In genomic region chr7:29304756-29305155, GRCh38 we compare ENCODE assay signal across 23 cellular contexts.
DNase-seq lines count a peak whose midpoint lies in the region; ATAC-seq and TF ChIP-seq lines count a peak whose summit lies in the region.
"Had no signal": no experiment of that assay in that cellular context is flagged by ENCODE, and none has a peak within 500 bp of the region (broad histone marks: within the 10 kb centered on the region; RNA-seq: fewer than 3 reads in every experiment).

No MANE protein-coding gene starts in this region.

- ATAC-seq in GM21367 (IDR thresholded peaks at IDR 0.05; ENCODE audit: unreplicated experiment) (no peak), GM18498 (IDR thresholded peaks at IDR 0.05; ENCODE audit: unreplicated experiment) (no peak)
- no peak for ATAC-seq in activated T-helper 17 cell treated with anti-CD3 and anti-CD28 coated beads, Interleukin-2, amount 50 U/mL, for 72 hours (replicated peaks)
- ATAC-seq: T-cell had no signal

- H3K36me3 ChIP-seq in BE2C (no peaks in the 10 kb centered on the region), Karpas-422 (ENCODE audit: insufficient read depth, low read length) (no peaks in the 10 kb centered on the region), endodermal cell (ENCODE audit: control insufficient read depth, insufficient read depth, low read length) (no peaks in the 10 kb centered on the region)

- H3K27ac Mint-ChIP-seq in endodermal cell = no peak overlapping the region
- peak overlapping the region; percentile 87 for H3K27ac Mint-ChIP-seq in nephron progenitor cell
- no peak overlapping the region for H3K27ac Mint-ChIP-seq in activated T-helper 17 cell treated with anti-CD3 and anti-CD28 coated beads, Interleukin-2, amount 50 U/mL, for 72 hours
- H3K27ac Mint-ChIP-seq: CD4-positive, CD25-positive, alpha-beta regulatory T cell; T-cell had no signal

- H3K4me3 Mint-ChIP-seq in endodermal cell (no peak overlapping the region), nephron progenitor cell (no peak overlapping the region)
- no peak overlapping the region for H3K4me3 Mint-ChIP-seq in activated T-helper 17 cell treated with anti-CD3 and anti-CD28 coated beads, Interleukin-2, amount 50 U/mL, for 72 hours
- H3K4me3 Mint-ChIP-seq: CD4-positive, CD25-positive, alpha-beta regulatory T cell; T-cell had no signal

- peaks cover 47% of the 10 kb centered on the region for H3K4me1 Mint-ChIP-seq in endodermal cell
- peaks cover 33% of the 10 kb centered on the region for H3K4me1 Mint-ChIP-seq in nephron progenitor cell
- H3K4me1 Mint-ChIP-seq in activated T-helper 17 cell treated with anti-CD3 and anti-CD28 coated beads, Interleukin-2, amount 50 U/mL, for 72 hours = no peaks in the 10 kb centered on the region
- H3K4me1 Mint-ChIP-seq: CD4-positive, CD25-positive, alpha-beta regulatory T cell; T-cell had no signal

- peaks cover 6% of the 10 kb centered on the region for H3K27me3 Mint-ChIP-seq in endodermal cell (ENCODE audit: insufficient read depth)
- H3K27me3 Mint-ChIP-seq in nephron progenitor cell (ENCODE audit: low read depth, poor library complexity) = peaks cover 11% of the 10 kb centered on the region
- peaks cover under 1% of the 10 kb centered on the region for H3K27me3 Mint-ChIP-seq in activated T-helper 17 cell treated with anti-CD3 and anti-CD28 coated beads, Interleukin-2, amount 50 U/mL, for 72 hours
- H3K27me3 Mint-ChIP-seq: CD4-positive, CD25-positive, alpha-beta regulatory T cell; T-cell had no signal

- no peaks in the 10 kb centered on the region for H3K27me3 ChIP-seq in BE2C
- no peaks in the 10 kb centered on the region for H3K27me3 ChIP-seq in Karpas-422 (ENCODE audit: low read length)
- H3K27me3 ChIP-seq in endodermal cell (ENCODE audit: control insufficient read depth, insufficient read depth, low read length, poor library complexity, severe bottlenecking) = no peaks in the 10 kb centered on the region
- H3K27me3 ChIP-seq: hepatocyte, testis had no signal

- H3K27ac ChIP-seq in Karpas-422 (ENCODE audit: low read length) (peak overlapping the region; percentile 98), endodermal cell (ENCODE audit: low read depth, low read length) (peak overlapping the region; percentile 21)
- H3K27ac ChIP-seq: hepatocyte, testis had no signal

- no peaks in the 10 kb centered on the region for H3K9me2 ChIP-seq in Karpas-422 (replicated peaks; ENCODE audit: insufficient read depth, low read length)

- no peaks in the 10 kb centered on the region for H3K4me1 ChIP-seq in BE2C
- H3K4me1 ChIP-seq in Karpas-422 (ENCODE audit: low read length) = peaks cover 80% of the 10 kb centered on the region
- peaks cover 6% of the 10 kb centered on the region for H3K4me1 ChIP-seq in endodermal cell (ENCODE audit: control insufficient read depth, insufficient read depth, low read length)
- H3K4me1 ChIP-seq: testis had no signal

- H3K36me3 Mint-ChIP-seq in endodermal cell (ENCODE audit: low read depth) (no peaks in the 10 kb centered on the region), nephron progenitor cell (ENCODE audit: low read depth) (peaks cover 10% of the 10 kb centered on the region)
- H3K36me3 Mint-ChIP-seq in activated T-helper 17 cell treated with anti-CD3 and anti-CD28 coated beads, Interleukin-2, amount 50 U/mL, for 72 hours (ENCODE audit: low read depth) = no peaks in the 10 kb centered on the region
- H3K36me3 Mint-ChIP-seq: CD4-positive, CD25-positive, alpha-beta regulatory T cell; T-cell had no signal

- DNase-seq in BE2C (peak; percentile 62), Karpas-422 (no peak), endodermal cell (no peak), nephron progenitor cell (no peak), HK-2 (ENCODE audit: unreplicated experiment) (no peak)
- DNase-seq: activated CD4-positive, alpha-beta T cell treated with anti-CD3 and anti-CD28 coated beads, Interleukin-2, amount 50 U/mL, for 1 hour; activated gamma-delta T cell; amniotic stem cell; CD4-positive, CD25-positive, alpha-beta regulatory T cell; central memory CD4-positive, alpha-beta T cell; DMS53; effector memory CD4-positive, alpha-beta T cell; kidney; midbrain; NCI-H1092; NCI-H2081 treated with DMSO at 0.1 percent for 48 hours; NCI-H524; T-cell; testis had no signal

- H4K20me1 ChIP-seq in Karpas-422 (ENCODE audit: insufficient read depth, low read depth, low read length) = no peaks in the 10 kb centered on the region

- H2AFZ ChIP-seq in Karpas-422 (ENCODE audit: low read length) = no peak overlapping the region
- H2AFZ ChIP-seq: hepatocyte had no signal

- 66 to 81% methylated on average over 6 of the region's 6 CpGs for WGBS in endodermal cell (ENCODE audit: insufficient coverage in 1 of 2, insufficient read length in 1 of 2), 2 experiments

- H3K79me2 ChIP-seq in Karpas-422 (ENCODE audit: low read length) = no peaks in the 10 kb centered on the region
- H3K79me2 ChIP-seq: hepatocyte had no signal

- H3K4me3 ChIP-seq in BE2C (ENCODE audit: low read depth, low read length) (no peak overlapping the region), Karpas-422 (ENCODE audit: low read length) (no peak overlapping the region), endodermal cell (ENCODE audit: low read length) (no peak overlapping the region)
- H3K4me3 ChIP-seq: hepatocyte, testis had no signal

- H3K4me2 ChIP-seq in Karpas-422 (ENCODE audit: low read depth, low read length, poor library complexity, severe bottlenecking) = peak overlapping the region; percentile 44
- H3K4me2 ChIP-seq: hepatocyte had no signal

- H3K9ac ChIP-seq in Karpas-422 (ENCODE audit: low read length) = peak overlapping the region; percentile 39
- H3K9ac ChIP-seq in endodermal cell (ENCODE audit: extremely low read depth, low read length, poor library complexity, severe bottlenecking) = no peak overlapping the region

- H3K9me3 ChIP-seq in BE2C (no peaks in the 10 kb centered on the region), Karpas-422 (ENCODE audit: low read length) (no peaks in the 10 kb centered on the region; the same call in 1 of the 2 replicates), endodermal cell (ENCODE audit: control insufficient read depth, low read length) (no peaks in the 10 kb centered on the region)
- H3K9me3 ChIP-seq: testis had no signal

- H3K9me3 Mint-ChIP-seq in endodermal cell (no peaks in the 10 kb centered on the region), nephron progenitor cell (peaks cover 8% of the 10 kb centered on the region)
- no peaks in the 10 kb centered on the region for H3K9me3 Mint-ChIP-seq in activated T-helper 17 cell treated with anti-CD3 and anti-CD28 coated beads, Interleukin-2, amount 50 U/mL, for 72 hours

- TF ChIP-seq CTCF in BE2C (IDR thresholded peaks at IDR 0.05; ENCODE audit: low read depth, low read length) (no peak), endodermal cell (conservative IDR thresholded peaks at IDR 0.05) (no peak), nephron progenitor cell (IDR thresholded peaks at IDR 0.05) (no peak)
